9 cellular contexts compared by ENCODE assay signal in genomic region chr1:150572918-150573647, GRCh38. TPM values are rescaled to one million over a fixed set of nuclear protein-coding genes. Genes with fewer than 3 reads are reported as not detected.
DNase-seq lines count a peak whose midpoint lies in the region; ATAC-seq and TF ChIP-seq lines count a peak whose summit lies in the region.
"Had no signal": no experiment of that assay in that cellular context is flagged by ENCODE, and none has a peak within 500 bp of the region (broad histone marks: within the 10 kb centered on the region; RNA-seq: fewer than 3 reads in every experiment).

No MANE protein-coding gene starts in this region.

- H3K27ac ChIP-seq in CD8-positive, alpha-beta memory T cell (ENCODE audit: low read depth, low read length) = no peak overlapping the region
- peak overlapping the region; percentile 89 to 99 for H3K27ac ChIP-seq in coronary artery
- H3K27ac ChIP-seq in neutrophil = peak overlapping the region; percentile 100

- DNase-seq in CD8-positive, alpha-beta memory T cell = no peak
- DNase-seq in MV-4-11 (lab: John Stamatoyannopoulos, UW) = peak; percentile 13
- DNase-seq in coronary artery (ENCODE audit: low spot score) = no peak
- no peak for DNase-seq in NCI-H446 (lab: John Stamatoyannopoulos, UW)
- DNase-seq in 8988T = no peak
- no peak for DNase-seq in RPMI8226

- no peaks in the 10 kb centered on the region for H3K27me3 ChIP-seq in CD8-positive, alpha-beta memory T cell (ENCODE audit: insufficient read depth, low read length, poor library complexity, severe bottlenecking)
- H3K27me3 ChIP-seq in neutrophil = no peaks in the 10 kb centered on the region

- POLR2A ChIA-PET in CD8-positive, alpha-beta memory T cell (lab: Charles Lee) = interaction anchor here (0.6 to 12.5 kb wide), 5 partner anchors 10 to 339 kb away, joined by 3 to 486 read pairs (median 8); partner anchors contain the start of gene ENSA

- no peak for ATAC-seq in GM18511 (IDR thresholded peaks at IDR 0.05; ENCODE audit: unreplicated experiment)

- H3K9me3 Mint-ChIP-seq in CD8-positive, alpha-beta memory T cell = peaks cover 0 to 2% (median 0%) of the 10 kb centered on the region in 5 donors

- H3K4me3 Mint-ChIP-seq in CD8-positive, alpha-beta memory T cell = peak overlapping the region; percentile 87 to 100 (median 96)

- peak overlapping the region; percentile 80 to 98 (median 93) for H3K27ac Mint-ChIP-seq in CD8-positive, alpha-beta memory T cell

- CTCF ChIA-PET in CD8-positive, alpha-beta memory T cell (lab: Charles Lee) = interaction anchor here (0.8 to 16.7 kb wide), 3 partner anchors 11 to 48 kb away, joined by 3 to 325 read pairs (median 5); no protein-coding TSS in a partner anchor

- peaks cover 0 to 7% of the 10 kb centered on the region in 2 donors for H3K27me3 Mint-ChIP-seq in CD8-positive, alpha-beta memory T cell

- H3K36me3 ChIP-seq in CD8-positive, alpha-beta memory T cell (ENCODE audit: insufficient read depth, low read length) = peaks cover 52% of the 10 kb centered on the region
- H3K36me3 ChIP-seq in neutrophil = peaks cover 100% of the 10 kb centered on the region

- peaks cover 46 to 86% (median 47%) of the 10 kb centered on the region in 3 donors for H3K36me3 Mint-ChIP-seq in CD8-positive, alpha-beta memory T cell

- peak overlapping the region; percentile 49 for H3K4me3 ChIP-seq in CD8-positive, alpha-beta memory T cell (ENCODE audit: low read length)
- peak overlapping the region; percentile 87 for H3K4me3 ChIP-seq in coronary artery
- H3K4me3 ChIP-seq in neutrophil (ENCODE audit: low read depth in 1 of 2, low read length in 1 of 2) = peak overlapping the region; percentile 80 to 97

- TF ChIP-seq CTCF in coronary artery (IDR thresholded peaks at IDR 0.05) (no peak), neutrophil (IDR thresholded peaks at IDR 0.05) (no peak)

- H3K4me1 Mint-ChIP-seq in CD8-positive, alpha-beta memory T cell = peaks cover 65 to 81% (median 73%) of the 10 kb centered on the region in 3 donors

- H3K9me3 ChIP-seq in CD8-positive, alpha-beta memory T cell (ENCODE audit: low read length) = no peaks in the 10 kb centered on the region
- no peaks in the 10 kb centered on the region for H3K9me3 ChIP-seq in neutrophil

- peaks cover 63% of the 10 kb centered on the region for H3K4me1 ChIP-seq in CD8-positive, alpha-beta memory T cell (ENCODE audit: insufficient read depth, low read length)
- H3K4me1 ChIP-seq in neutrophil (ENCODE audit: control insufficient read depth in 1 of 2, insufficient read depth in 1 of 2, low read depth in 1 of 2, low read length in 1 of 2) = peaks cover 76 to 79% of the 10 kb centered on the region in 2 experiments

RNA-seq across cellular contexts. Expression of gene MCL1, which starts 6.3 kb away (rescaled TPM):
- 100 to 1,000 TPM; 211 to 216 TPM for total RNA-seq in CD8-positive, alpha-beta memory T cell
- polyA plus RNA-seq in CD8-positive, alpha-beta memory T cell = 168 TPM

RNA-seq across cellular contexts. Expression of gene ADAMTSL4, which starts 23.9 kb away (rescaled TPM):
- under 1 TPM; 0.22 to 0.31 TPM for total RNA-seq in CD8-positive, alpha-beta memory T cell
- not detected for polyA plus RNA-seq in CD8-positive, alpha-beta memory T cell

RNA-seq across cellular contexts. Expression of gene ENSA, which starts 56.3 kb away (rescaled TPM):
- total RNA-seq in CD8-positive, alpha-beta memory T cell = 100 to 1,000 TPM; 249 to 252 TPM
- polyA plus RNA-seq in CD8-positive, alpha-beta memory T cell = 72.5 TPM

RNA-seq across cellular contexts. Expression of gene FALEC, which starts 57.5 kb away (rescaled TPM):
- not detected for total RNA-seq in CD8-positive, alpha-beta memory T cell
- not detected for polyA plus RNA-seq in CD8-positive, alpha-beta memory T cell
- total RNA-seq: dermis microvascular lymphatic vessel endothelial cell had no signal
